Comparison of ENCODE assay signal across 26 cellular contexts in genomic region chr15:48992096-48992495, GRCh38. TPM values are rescaled to one million over a fixed set of nuclear protein-coding genes. Genes with fewer than 3 reads are reported as not detected.
DNase-seq lines count a peak whose midpoint lies in the region; ATAC-seq, FAIRE-seq and TF ChIP-seq lines count a peak whose summit lies in the region.
"Had no signal": no experiment of that assay in that cellular context is flagged by ENCODE, and none has a peak within 500 bp of the region (broad histone marks: within the 10 kb centered on the region; RNA-seq: fewer than 3 reads in every experiment).

No MANE protein-coding gene starts in this region.

- H3K4me3 Mint-ChIP-seq in stimulated activated naive B cell treated with anti-CD40 and anti-IgM and Interleukin-4, amounts not matched to agents 10 μg/mL and 1 μg/mL and 100 μg/mL, for 72 hours: no peak overlapping the region
- H3K4me3 Mint-ChIP-seq in CD8-positive, alpha-beta T cell: no peak overlapping the region
- H3K4me3 Mint-ChIP-seq: naive thymus-derived CD8-positive, alpha-beta T cell; T-cell had no signal

- H3K36me3 ChIP-seq in CD8-positive, alpha-beta T cell (ENCODE audit: insufficient read depth, low read length): peaks cover 12% of the 10 kb centered on the region
- peaks cover 24 to 29% of the 10 kb centered on the region in 2 donors for H3K36me3 ChIP-seq in kidney (ENCODE audit: control insufficient read depth in 1 of 2, insufficient read depth in 2 of 2, low read length in 2 of 2)

- peaks cover 33 to 51% of the 10 kb centered on the region in 2 donors for H3K36me3 Mint-ChIP-seq in stimulated activated naive B cell treated with anti-CD40 and anti-IgM and Interleukin-4, amounts not matched to agents 10 μg/mL and 1 μg/mL and 100 μg/mL, for 72 hours
- peaks cover 58% of the 10 kb centered on the region for H3K36me3 Mint-ChIP-seq in CD8-positive, alpha-beta T cell

- H3K9me3 Mint-ChIP-seq in stimulated activated naive B cell treated with anti-CD40 and anti-IgM and Interleukin-4, amounts not matched to agents 10 μg/mL and 1 μg/mL and 100 μg/mL, for 72 hours: no peaks in the 10 kb centered on the region
- H3K9me3 Mint-ChIP-seq in CD8-positive, alpha-beta T cell: no peaks in the 10 kb centered on the region
- H3K9me3 Mint-ChIP-seq: activated naive CD4-positive, alpha-beta T cell treated with anti-CD3 and anti-CD28 coated beads, Interleukin-2, amount 50 U/mL, for 72 hours; naive thymus-derived CD8-positive, alpha-beta T cell; T-cell had no signal

- H3K4me1 ChIP-seq in CD8-positive, alpha-beta T cell (ENCODE audit: insufficient read depth, low read length): no peaks in the 10 kb centered on the region
- H3K4me1 ChIP-seq in kidney (ENCODE audit: control insufficient read depth in 1 of 2, insufficient read depth in 1 of 2, low read depth in 1 of 2, low read length in 2 of 2): no peaks in the 10 kb centered on the region
- H3K4me1 ChIP-seq: left ventricle myocardium inferior, upper lobe of right lung had no signal

- CTCF ChIA-PET in CD8-positive, alpha-beta T cell (lab: Charles Lee): interaction anchor here (1.7 to 2.3 kb wide), 2 partner anchors 16 kb away, joined by 5 to 11 read pairs; no protein-coding TSS in a partner anchor

- no peaks in the 10 kb centered on the region for H3K27me3 Mint-ChIP-seq in stimulated activated naive B cell treated with anti-CD40 and anti-IgM and Interleukin-4, amounts not matched to agents 10 μg/mL and 1 μg/mL and 100 μg/mL, for 72 hours
- H3K27me3 Mint-ChIP-seq in CD8-positive, alpha-beta T cell (ENCODE audit: low read depth): no peaks in the 10 kb centered on the region
- H3K27me3 Mint-ChIP-seq: naive thymus-derived CD8-positive, alpha-beta T cell; T-cell had no signal

- H3K4me1 Mint-ChIP-seq in stimulated activated naive B cell treated with anti-CD40 and anti-IgM and Interleukin-4, amounts not matched to agents 10 μg/mL and 1 μg/mL and 100 μg/mL, for 72 hours: peaks cover 6 to 12% of the 10 kb centered on the region in 2 donors
- H3K4me1 Mint-ChIP-seq in CD8-positive, alpha-beta T cell (ENCODE audit: low read depth): no peaks in the 10 kb centered on the region
- H3K4me1 Mint-ChIP-seq: T-cell had no signal

- H3K27ac ChIP-seq in CD8-positive, alpha-beta T cell (ENCODE audit: low read depth, low read length): no peak overlapping the region
- no peak overlapping the region for H3K27ac ChIP-seq in kidney (ENCODE audit: low read depth in 2 of 2, low read length in 2 of 2)
- H3K27ac ChIP-seq: BLaER1 treated with 17β-estradiol and CSF1 and Interleukin-3, amounts not matched to agents 10 nM and 100 nM; brain microvascular endothelial cell; epithelial cell of prostate; left ventricle myocardium inferior; upper lobe of right lung; WERI-Rb-1 had no signal

- H3K9ac ChIP-seq in kidney (ENCODE audit: low read length in 2 of 2): no peak overlapping the region
- H3K9ac ChIP-seq: BLaER1 treated with 17β-estradiol and CSF1 and Interleukin-3, amounts not matched to agents 10 nM and 100 nM had no signal

- H3K27ac Mint-ChIP-seq in stimulated activated naive B cell treated with anti-CD40 and anti-IgM and Interleukin-4, amounts not matched to agents 10 μg/mL and 1 μg/mL and 100 μg/mL, for 72 hours: peak overlapping the region; percentile 79
- no peak overlapping the region for H3K27ac Mint-ChIP-seq in CD8-positive, alpha-beta T cell
- H3K27ac Mint-ChIP-seq: activated naive CD4-positive, alpha-beta T cell treated with anti-CD3 and anti-CD28 coated beads, Interleukin-2, amount 50 U/mL, for 72 hours; T-cell had no signal

- no peak for FAIRE-seq in kidney (lab: Jason Lieb, UNC)

- intact Hi-C loops in CD8-positive, alpha-beta T cell (cut with DNase I, micrococcal nuclease): no loop called here
- intact Hi-C loops in kidney (cut with DNase I): no loop called here

- ATAC-seq in GM21529 (IDR thresholded peaks at IDR 0.05; ENCODE audit: unreplicated experiment): peak; percentile 12
- ATAC-seq in HG03159 (IDR thresholded peaks at IDR 0.05; ENCODE audit: unreplicated experiment): peak; percentile 27
- peak in 1 of 2 donors; percentile 38 for ATAC-seq in stimulated activated naive B cell treated with anti-CD40 and anti-IgM and Interleukin-4, amounts not matched to agents 10 μg/mL and 1 μg/mL and 100 μg/mL, for 72 hours (replicated peaks)
- ATAC-seq in CD8-positive, alpha-beta T cell: no peak
- ATAC-seq: activated naive CD4-positive, alpha-beta T cell treated with anti-CD3 and anti-CD28 coated beads, Interleukin-2, amount 50 U/mL, for 72 hours; naive thymus-derived CD8-positive, alpha-beta T cell; T-cell had no signal

- TF ChIP-seq CTCF in CD8-positive, alpha-beta T cell (IDR thresholded peaks at IDR 0.05): no peak
- no peak for TF ChIP-seq CTCF in kidney (IDR thresholded peaks at IDR 0.05; ENCODE audit: borderline replicate concordance, extremely low read depth, insufficient read depth)

- no peak overlapping the region for H3K4me3 ChIP-seq in CD8-positive, alpha-beta T cell (ENCODE audit: low read depth, low read length)
- no peak overlapping the region for H3K4me3 ChIP-seq in kidney (ENCODE audit: low read length in 2 of 2)
- H3K4me3 ChIP-seq: BLaER1 treated with 17β-estradiol and CSF1 and Interleukin-3, amounts not matched to agents 10 nM and 100 nM; left ventricle myocardium inferior; upper lobe of right lung had no signal

- DNase-seq in globus pallidus (ENCODE audit: low spot score) (peak; percentile 64), mesenteric fat pad (ENCODE audit: low spot score) (no peak), NCI-H524 (lab: John Stamatoyannopoulos, UW) (no peak), kidney (no peak)
- DNase-seq in stimulated activated naive B cell treated with anti-CD40 and anti-IgM and Interleukin-4, amounts not matched to agents 10 μg/mL and 1 μg/mL and 100 μg/mL, for 72 hours: no peak
- DNase-seq in CD8-positive, alpha-beta T cell: no peak
- DNase-seq: activated CD4-positive, alpha-beta T cell treated with anti-CD3 and anti-CD28 coated beads for 48 hours; brain microvascular endothelial cell; COR-L47; effector CD4-positive, alpha-beta T cell; GF-D8; left ventricle myocardium inferior; naive thymus-derived CD8-positive, alpha-beta T cell; NCI-H1092; NCI-H1694 treated with DMSO at 0.1 percent for 48 hours; NCI-H2171; occipital lobe; stimulated activated CD4-positive, alpha-beta T cell treated with anti-CD3 and anti-CD28 coated beads, Interleukin-4, amount 100 ng/mL, for 24 hours; T-cell; upper lobe of right lung; WERI-Rb-1 had no signal

- no peaks in the 10 kb centered on the region for H3K9me3 ChIP-seq in CD8-positive, alpha-beta T cell (ENCODE audit: low read length)
- H3K9me3 ChIP-seq in kidney (ENCODE audit: control insufficient read depth in 1 of 2, low read length in 2 of 2): no peaks in the 10 kb centered on the region
- H3K9me3 ChIP-seq: BLaER1 treated with 17β-estradiol and CSF1 and Interleukin-3, amounts not matched to agents 10 nM and 100 nM; left ventricle myocardium inferior; upper lobe of right lung had no signal

- H3K27me3 ChIP-seq in CD8-positive, alpha-beta T cell (ENCODE audit: insufficient read depth, low read length): no peaks in the 10 kb centered on the region
- H3K27me3 ChIP-seq: BLaER1 treated with 17β-estradiol and CSF1 and Interleukin-3, amounts not matched to agents 10 nM and 100 nM; brain microvascular endothelial cell; upper lobe of right lung had no signal

- POLR2A ChIA-PET in CD8-positive, alpha-beta T cell (lab: Charles Lee): no interaction called here

RNA-seq across cellular contexts. Expression of gene SHC4, which starts 28.4 kb away (rescaled TPM):
- total RNA-seq in CD8-positive, alpha-beta T cell: not detected
- not detected for total RNA-seq in mesenteric fat pad
- total RNA-seq in kidney: 0.50 TPM
- polyA plus RNA-seq in kidney (ENCODE audit: insufficient read depth, low read depth, low replicate concordance): 0.47 TPM
- total RNA-seq: naive thymus-derived CD8-positive, alpha-beta T cell had no signal
- polyA plus RNA-seq: naive thymus-derived CD8-positive, alpha-beta T cell had no signal

RNA-seq across cellular contexts. Expression of gene SECISBP2L, which starts 54.1 kb away (rescaled TPM):
- total RNA-seq in CD8-positive, alpha-beta T cell: 10 to 100 TPM; 54.8 to 61.2 TPM
- total RNA-seq in mesenteric fat pad: 61.0 TPM
- total RNA-seq in kidney: 67.0 TPM
- polyA plus RNA-seq in kidney (ENCODE audit: insufficient read depth, low read depth, low replicate concordance): 10.2 TPM
